In genomic region chr2:142907653-142908052, GRCh38 we compare ENCODE assay signal across 15 cellular contexts. TPM values are rescaled to one million over a fixed set of nuclear protein-coding genes. Genes with fewer than 3 reads are reported as not detected.
DNase-seq lines count a peak whose midpoint lies in the region; ATAC-seq and TF ChIP-seq lines count a peak whose summit lies in the region.
"Had no signal": no experiment of that assay in that cellular context is flagged by ENCODE, and none has a peak within 500 bp of the region (broad histone marks: within the 10 kb centered on the region; RNA-seq: fewer than 3 reads in every experiment).

No MANE protein-coding gene starts in this region.

- H3K27ac Mint-ChIP-seq in memory B cell, result peak overlapping the region; percentile 52
- H3K27ac Mint-ChIP-seq: CD4-positive, CD25-positive, alpha-beta regulatory T cell; H9 had no signal

- intact Hi-C loops in PC-9 (cut with micrococcal nuclease; ENCODE audit: unreplicated experiment), result no loop called here

- peaks cover 34% of the 10 kb centered on the region for H3K36me3 Mint-ChIP-seq in memory B cell
- H3K36me3 Mint-ChIP-seq: CD4-positive, CD25-positive, alpha-beta regulatory T cell had no signal

- H3K4me1 ChIP-seq in PC-9 (replicated peaks; ENCODE audit: insufficient read depth), result peaks cover 40% of the 10 kb centered on the region
- H3K4me1 ChIP-seq: BLaER1 treated with 17β-estradiol and CSF1 and Interleukin-3, amounts not matched to agents 10 nM and 100 nM had no signal

- peaks cover 43% of the 10 kb centered on the region for H3K4me1 Mint-ChIP-seq in memory B cell
- H3K4me1 Mint-ChIP-seq: CD4-positive, CD25-positive, alpha-beta regulatory T cell had no signal

- H2AFZ ChIP-seq in PC-9, result no peak overlapping the region

- peaks cover 23% of the 10 kb centered on the region for H3F3A ChIP-seq in PC-9 (ENCODE audit: insufficient read depth, low read depth)

- in situ Hi-C loops in ACHN (cut with HindIII; ENCODE audit: low pct_ligation_motif_present, low pct_unique_long_range_greater_than_20kb, low sequenced_read_pairs), result no loop called here

- H3K79me2 ChIP-seq in PC-9 (ENCODE audit: low read depth), result no peaks in the 10 kb centered on the region

- no peaks in the 10 kb centered on the region for H3K36me3 ChIP-seq in PC-9 (ENCODE audit: low read depth)

- BruUV-seq in PC-9 (replicated peaks; lab: Mats Ljungman, UMichigan), result no TSS peak

- H3K27me3 ChIP-seq in PC-9 (ENCODE audit: insufficient read depth, low read depth), result no peaks in the 10 kb centered on the region
- H3K27me3 ChIP-seq: BLaER1 treated with 17β-estradiol and CSF1 and Interleukin-3, amounts not matched to agents 10 nM and 100 nM had no signal

- POLR2A ChIA-PET in PC-9 (lab: Charles Lee; ENCODE audit: unreplicated experiment), result interaction anchor here (0.5 to 0.6 kb wide), 2 partner anchors 33 to 67 kb away, joined by 3 to 5 read pairs; no protein-coding TSS in a partner anchor

- no peaks in the 10 kb centered on the region for H4K20me1 ChIP-seq in PC-9 (ENCODE audit: insufficient read depth)

- no peaks in the 10 kb centered on the region; the same call in none of the 2 replicates for H3K9me3 ChIP-seq in PC-9 (ENCODE audit: insufficient read depth, low read depth)

- no peak overlapping the region for H3K27ac ChIP-seq in PC-9
- H3K27ac ChIP-seq: 22Rv1; BLaER1 treated with 17β-estradiol and CSF1 and Interleukin-3, amounts not matched to agents 10 nM and 100 nM had no signal

- H3K9me3 Mint-ChIP-seq in memory B cell, result peaks cover 3% of the 10 kb centered on the region

- no peaks in the 10 kb centered on the region for H3K27me3 Mint-ChIP-seq in memory B cell

- TF ChIP-seq CTCF in PC-9 (conservative IDR thresholded peaks at IDR 0.05), result no peak

- no peak overlapping the region for H3K4me3 ChIP-seq in PC-9
- H3K4me3 ChIP-seq: BLaER1 treated with 17β-estradiol and CSF1 and Interleukin-3, amounts not matched to agents 10 nM and 100 nM had no signal

- no peaks in the 10 kb centered on the region; the same call in 1 of the 2 replicates for H3K9me2 ChIP-seq in PC-9 (ENCODE audit: insufficient read depth)

- no peak overlapping the region for H3K4me3 Mint-ChIP-seq in memory B cell
- H3K4me3 Mint-ChIP-seq: CD4-positive, CD25-positive, alpha-beta regulatory T cell; H9 had no signal

- H3K4me2 ChIP-seq in PC-9, result peak overlapping the region; percentile 34; the same call in 1 of the 2 replicates
- H3K4me2 ChIP-seq: BLaER1 treated with 17β-estradiol and CSF1 and Interleukin-3, amounts not matched to agents 10 nM and 100 nM had no signal

- ATAC-seq in memory B cell (ENCODE audit: low read depth) (no peak), HG03342 (IDR thresholded peaks at IDR 0.05; ENCODE audit: unreplicated experiment) (no peak)
- ATAC-seq: HepG2 had no signal

- CTCF ChIA-PET in PC-9 (lab: Charles Lee), result interaction anchor here (0.6 kb wide), 1 partner anchor 206 kb away, joined by 3 read pairs; no protein-coding TSS in a partner anchor

- DNase-seq in SIG-M5 treated with dmso at 0.1 percent for 504 hours (lab: John Stamatoyannopoulos, UW; ENCODE audit: unreplicated experiment) (peak; percentile 23), SIG-M5 (lab: John Stamatoyannopoulos, UW) (no peak), PC-9 (peak; percentile 21 to 53), memory B cell (ENCODE audit: low spot score in 2 of 2) (no peak), ACHN (no peak), epidermal melanocyte (ENCODE audit: insufficient read length, low spot score) (no peak)
- DNase-seq: AML-193; CD4-positive, CD25-positive, alpha-beta regulatory T cell; DMS 273 treated with DMSO at 0.1 percent for 48 hours; GOT3; H9 had no signal

RNA-seq across cellular contexts. Expression of gene KYNU, which starts 30.2 kb away (rescaled TPM):
- 44.5 and 55.7 TPM in 2 replicates for total RNA-seq in PC-9 (2021)
- total RNA-seq: CD4-positive, CD25-positive, alpha-beta regulatory T cell had no signal

Comparison
In these comparisons a context has a peak if more than half of its experiments do, and no peak if none do; other contexts are left out.
1. DNase-seq: peak in SIG-M5 treated with dmso at 0.1 percent for 504 hours (single experiment) and PC-9 (2 of 2); none in SIG-M5 (single experiment), memory B cell (0 of 2), ACHN (single experiment) and epidermal melanocyte (single experiment).